In genomic region chr1:228276901-228277490, GRCh38 we compare ENCODE assay signal across 13 cellular contexts.
DNase-seq lines count a peak whose midpoint lies in the region; ATAC-seq, FAIRE-seq and TF ChIP-seq lines count a peak whose summit lies in the region.
"Had no signal": no experiment of that assay in that cellular context is flagged by ENCODE, and none has a peak within 500 bp of the region (broad histone marks: within the 10 kb centered on the region; RNA-seq: fewer than 3 reads in every experiment).

No MANE protein-coding gene starts in this region.

- no peaks in the 10 kb centered on the region for H3K9me1 ChIP-seq in endothelial cell of umbilical vein (replicated peaks; ENCODE audit: control insufficient read depth, extremely low read depth, insufficient read depth, low read length)

- no peaks in the 10 kb centered on the region for H3K4me1 Mint-ChIP-seq in GM23338

- POLR2A ChIA-PET in endothelial cell of umbilical vein (lab: Charles Lee), result no interaction called here

- H4K8ac ChIP-seq in trophoblast cell (ENCODE audit: low read depth, low read length), result no peak overlapping the region

- no peak overlapping the region for H3K14ac ChIP-seq in trophoblast cell (ENCODE audit: low read length)

- CTCF ChIA-PET in endothelial cell of umbilical vein (lab: Charles Lee), result interaction anchor here (1.9 kb wide), 1 partner anchor 18 kb away, joined by 6 read pairs; no protein-coding TSS in a partner anchor

- no peak for TF ChIP-seq CTCF in GM23338 (conservative IDR thresholded peaks at IDR 0.05; ENCODE audit: low read depth in 2 of 2)
- TF ChIP-seq CTCF in endothelial cell of umbilical vein (IDR thresholded peaks at IDR 0.05; ENCODE audit: extremely low read depth in 1 of 2, insufficient read depth in 1 of 2, low read depth in 1 of 2, low read length in 2 of 2), result no peak

- in situ Hi-C loops in GM23248 (cut with MboI), result no loop called here

- no peak overlapping the region for H2BK5ac ChIP-seq in trophoblast cell (ENCODE audit: low read depth, low read length, poor library complexity)

- TF ChIP-seq POLR2A in endothelial cell of umbilical vein (IDR thresholded peaks at IDR 0.05; ENCODE audit: low read depth, low read length), result no peak

- peaks cover 14% of the 10 kb centered on the region for H3K27me3 Mint-ChIP-seq in GM23338 (ENCODE audit: insufficient read depth, low read depth, poor library complexity)

- peak overlapping the region; percentile 63; the same call in 1 of the 3 replicates for H3K4me3 Mint-ChIP-seq in GM23338

- H3K23ac ChIP-seq in trophoblast cell (ENCODE audit: low read length), result no peak overlapping the region

- no peak overlapping the region for H4K12ac ChIP-seq in trophoblast cell (ENCODE audit: low read depth, low read length)

- intact Hi-C loops in endothelial cell of umbilical vein (cut with micrococcal nuclease), result loop anchor here (2.0 to 10.0 kb wide), 4 partner anchors 40 to 180 kb away; a partner anchor contains a TSS

- no peak overlapping the region for H2BK120ac ChIP-seq in trophoblast cell (ENCODE audit: insufficient read depth, low read length, poor library complexity)

- no peak for FAIRE-seq in endothelial cell of umbilical vein (lab: Jason Lieb, UNC)
- FAIRE-seq in HTR-8/SVneo (lab: Jason Lieb, UNC), result no peak

- H3K9ac ChIP-seq in endothelial cell of umbilical vein (replicated peaks; ENCODE audit: extremely low read depth, insufficient read depth, low read length), result no peak overlapping the region
- H3K9ac ChIP-seq in trophoblast cell (ENCODE audit: low read length), result no peak overlapping the region
- H3K9ac ChIP-seq in GM23248, result no peak overlapping the region

- H2BK12ac ChIP-seq in trophoblast cell (ENCODE audit: low read length), result no peak overlapping the region

- H3K27me3 ChIP-seq in GM23338 (ENCODE audit: insufficient read depth) (peaks cover 11% of the 10 kb centered on the region; the same call in 1 of the 2 replicates), endothelial cell of umbilical vein (ENCODE audit: control insufficient read depth in 2 of 2, insufficient read depth in 2 of 2, low read length in 2 of 2) (no peaks in the 10 kb centered on the region), trophoblast cell (ENCODE audit: insufficient read depth, low read length) (no peaks in the 10 kb centered on the region), GM23248 (replicated peaks; ENCODE audit: insufficient read depth) (no peaks in the 10 kb centered on the region)

- 0 out of 3 replicates have a peak, but pooled peaks cover 4% of the 10 kb centered on the region for H3K36me3 Mint-ChIP-seq in GM23338 (ENCODE audit: low read depth)
- H3K36me3 Mint-ChIP-seq: immature natural killer cell had no signal

- H3K79me2 ChIP-seq in GM23338 (replicated peaks; ENCODE audit: insufficient read depth) (no peaks in the 10 kb centered on the region), endothelial cell of umbilical vein (ENCODE audit: control insufficient read depth, insufficient read depth, low read length) (no peaks in the 10 kb centered on the region), trophoblast cell (ENCODE audit: control insufficient read depth, insufficient read depth, low read length, poor library complexity) (peaks cover 6% of the 10 kb centered on the region), GM23248 (ENCODE audit: insufficient read depth) (no peaks in the 10 kb centered on the region)

- no peak overlapping the region for H3K27ac Mint-ChIP-seq in GM23338

- H4K20me1 ChIP-seq in GM23338 (replicated peaks; ENCODE audit: insufficient read depth), result no peaks in the 10 kb centered on the region
- H4K20me1 ChIP-seq in endothelial cell of umbilical vein (replicated peaks; ENCODE audit: control insufficient read depth, extremely low read depth, insufficient read depth, low read length), result no peaks in the 10 kb centered on the region
- no peaks in the 10 kb centered on the region for H4K20me1 ChIP-seq in GM23248 (ENCODE audit: insufficient read depth)

- H3K36me3 ChIP-seq in GM23338 (ENCODE audit: insufficient read depth) (no peaks in the 10 kb centered on the region), endothelial cell of umbilical vein (ENCODE audit: control insufficient read depth in 2 of 2, extremely low read depth in 1 of 2, insufficient read depth in 2 of 2, low read length in 2 of 2) (peaks cover 0 to 2% of the 10 kb centered on the region in 2 experiments), trophoblast cell (ENCODE audit: control insufficient read depth in 1 of 2, insufficient read depth in 2 of 2, low read length in 2 of 2) (peaks cover 21 to 31% of the 10 kb centered on the region in 2 experiments), GM23248 (ENCODE audit: low read depth) (no peaks in the 10 kb centered on the region)

- no TSS peak for BruUV-seq in endothelial cell of umbilical vein (replicated peaks; lab: Mats Ljungman, UMichigan)

- no peaks in the 10 kb centered on the region for H3K9me3 Mint-ChIP-seq in GM23338
- H3K9me3 Mint-ChIP-seq: immature natural killer cell had no signal

- no CpG with 5 or more reads among the region's 25 CpGs for WGBS in trophoblast cell (ENCODE audit: extremely low coverage, insufficient coverage, insufficient read length)
- 82 to 84% methylated on average over 25 of the region's 25 CpGs for WGBS in GM23248 (ENCODE audit: low coverage in 1 of 2, low lambda C conversion rate in 2 of 2, missing lambda C conversion rate in 2 of 2), 2 experiments

- H3K9me2 ChIP-seq in GM23338 (ENCODE audit: insufficient read depth) (no peaks in the 10 kb centered on the region), GM23248 (ENCODE audit: insufficient read depth) (no peaks in the 10 kb centered on the region)

- no peak overlapping the region for H2AFZ ChIP-seq in GM23338
- peak overlapping the region; percentile 99 for H2AFZ ChIP-seq in endothelial cell of umbilical vein (ENCODE audit: low read depth, low read length)
- no peak overlapping the region for H2AFZ ChIP-seq in trophoblast cell (ENCODE audit: insufficient read depth, low read length, poor library complexity)
- H2AFZ ChIP-seq in GM23248, result no peak overlapping the region

- H3K4me3 ChIP-seq in GM23338, result peak overlapping the region; percentile 72
- no peak overlapping the region for H3K4me3 ChIP-seq in endothelial cell of umbilical vein (replicated peaks in 1 of 3; ENCODE audit: insufficient read depth in 1 of 3, low read depth in 1 of 3, low read length in 3 of 3)
- H3K4me3 ChIP-seq in trophoblast cell (ENCODE audit: low read depth, low read length), result peak overlapping the region; percentile 11
- H3K4me3 ChIP-seq in GM23248, result no peak overlapping the region

- no peak overlapping the region for H4K91ac ChIP-seq in trophoblast cell (ENCODE audit: low read depth, low read length)

- H3K4me2 ChIP-seq in GM23338 (peak overlapping the region; percentile 90), endothelial cell of umbilical vein (ENCODE audit: insufficient read depth, low read length) (no peak overlapping the region), trophoblast cell (ENCODE audit: low read length) (no peak overlapping the region), GM23248 (ENCODE audit: unreplicated experiment) (no peak overlapping the region)

- H3F3A ChIP-seq in GM23338 (replicated peaks; ENCODE audit: low read depth), result 0 out of 2 replicates have a peak, but pooled peaks cover 6% of the 10 kb centered on the region
- H3F3A ChIP-seq in GM23248 (ENCODE audit: insufficient read depth), result no peaks in the 10 kb centered on the region

- no peak overlapping the region for H3K18ac ChIP-seq in trophoblast cell (ENCODE audit: low read length)

- dilution Hi-C loops in endothelial cell of umbilical vein (cut with MboI; ENCODE audit: extremely low pct_ligation_motif_present, low sequenced_read_pairs), result no loop called here

- H3K9me3 ChIP-seq in endothelial cell of umbilical vein (replicated peaks; ENCODE audit: control insufficient read depth, insufficient read depth, low read length) (no peaks in the 10 kb centered on the region), trophoblast cell (ENCODE audit: insufficient read depth, low read depth, low read length) (peaks cover 2% of the 10 kb centered on the region), GM23248 (ENCODE audit: low read depth) (no peaks in the 10 kb centered on the region)

- H3K27ac ChIP-seq in GM23338 (ENCODE audit: low read depth), result no peak overlapping the region
- no peak overlapping the region for H3K27ac ChIP-seq in endothelial cell of umbilical vein (ENCODE audit: insufficient read depth, low read depth, low read length)
- H3K27ac ChIP-seq in trophoblast cell (ENCODE audit: low read depth, low read length), result no peak overlapping the region
- no peak overlapping the region for H3K27ac ChIP-seq in GM23248

- H2AK5ac ChIP-seq in trophoblast cell (ENCODE audit: low read length), result no peak overlapping the region

- no peak overlapping the region for H3K4ac ChIP-seq in trophoblast cell (ENCODE audit: low read depth, low read length)

- H3K4me1 ChIP-seq in GM23338 (ENCODE audit: insufficient read depth) (no peaks in the 10 kb centered on the region), endothelial cell of umbilical vein (ENCODE audit: control insufficient read depth, extremely low read depth, insufficient read depth, low read length) (peaks cover 2% of the 10 kb centered on the region), trophoblast cell (ENCODE audit: control insufficient read depth in 1 of 2, insufficient read depth in 2 of 2, low read length in 2 of 2) (peaks cover 6% of the 10 kb centered on the region in 2 experiments), GM23248 (ENCODE audit: insufficient read depth) (no peaks in the 10 kb centered on the region)

- peaks cover 10% of the 10 kb centered on the region for H3K79me1 ChIP-seq in trophoblast cell (ENCODE audit: low read length)

- DNase-seq in activated CD4-positive, alpha-beta T cell treated with anti-CD3 and anti-CD28 coated beads for 1 hour, result peak; percentile 7
- no peak for DNase-seq in activated CD4-positive, alpha-beta T cell treated with anti-CD3 and anti-CD28 coated beads, Interleukin-2, amount 50 U/mL, for 1 hour
- DNase-seq in GM23338 (ENCODE audit: low spot score), result peak; percentile 24
- no peak for DNase-seq in endothelial cell of umbilical vein (ENCODE audit: low read depth, low spot score)
- no peak for DNase-seq in trophoblast cell
- DNase-seq in HTR-8/SVneo (ENCODE audit: insufficient read length, low spot score), result no peak
- no peak for DNase-seq in GM23248
- DNase-seq: Calu3, MV-4-11, NCI-H524 treated with DMSO at 0.1 percent for 48 hours, SHP77 had no signal

- peak; percentile 6 for ATAC-seq in GM23338
- no peak for ATAC-seq in GM19397 (IDR thresholded peaks at IDR 0.05; ENCODE audit: unreplicated experiment)

TF ChIP-seq in GM23338, 12 proteins besides CTCF, POLR2A, EP300 and RAD21 (continues in another document):
- TF ChIP-seq NANOG (IDR thresholded peaks at IDR 0.05; ENCODE audit: borderline replicate concordance) (no peak), CREB1 (CRISPR knock-in tag; IDR thresholded peaks at IDR 0.05; ENCODE audit: low read depth) (no peak), EZH2phosphoT487 (IDR thresholded peaks at IDR 0.05; ENCODE audit: unreplicated experiment) (no peak), ZNF114 (CRISPR knock-in tag; IDR thresholded peaks at IDR 0.05) (no peak)

TF ChIP-seq in endothelial cell of umbilical vein, 7 proteins besides CTCF, POLR2A, EP300 and RAD21 (continues in another document):
- TF ChIP-seq POLR2AphosphoS5 (IDR thresholded peaks at IDR 0.05; ENCODE audit: insufficient read depth, low read depth, low read length) (no peak), FOS (IDR thresholded peaks at IDR 0.05; ENCODE audit: borderline replicate concordance, insufficient read depth, low read length) (no peak), MYC (IDR thresholded peaks at IDR 0.05; ENCODE audit: low read depth, low read length) (no peak)

Comparison
In these comparisons a context has a peak if more than half of its experiments do, and no peak if none do; other contexts are left out.
1. DNase-seq: peak in activated CD4-positive, alpha-beta T cell treated with anti-CD3 and anti-CD28 coated beads for 1 hour (single experiment) and GM23338 (single experiment); none in activated CD4-positive, alpha-beta T cell treated with anti-CD3 and anti-CD28 coated beads, Interleukin-2, amount 50 U/mL, for 1 hour (single experiment), endothelial cell of umbilical vein (single experiment), trophoblast cell (0 of 2), HTR-8/SVneo (single experiment) and GM23248 (single experiment).
2. H3K4me3 ChIP-seq: peak in GM23338 (single experiment) and trophoblast cell (single experiment); none in endothelial cell of umbilical vein (0 of 3) and GM23248 (single experiment).